Comparison of ENCODE assay signal across 2 cellular contexts in the genomic region with DNA sequence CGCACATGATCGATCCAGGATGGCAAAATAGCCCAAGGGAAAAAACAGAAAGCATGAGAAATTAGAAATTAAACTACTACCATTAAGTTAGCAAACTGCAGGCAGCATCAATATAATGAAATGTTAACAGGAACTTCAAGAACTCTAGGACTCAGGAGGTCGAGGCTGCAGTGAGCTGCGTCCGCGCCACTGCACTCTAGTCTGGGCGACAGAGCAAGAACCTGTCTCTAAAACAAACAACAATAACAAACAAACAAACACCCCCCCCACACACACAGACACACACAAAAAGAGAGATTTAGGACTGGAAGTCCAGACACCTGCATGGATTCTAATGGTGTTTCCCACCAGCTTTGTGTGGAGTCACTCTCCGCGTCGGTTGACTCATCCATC.
TF ChIP-seq lines count a peak whose summit lies in the region.

No MANE protein-coding gene starts in this region.

TF ChIP-seq in SK-N-SH, 30 proteins besides CTCF, POLR2A, EP300 and RAD21:
- TF ChIP-seq RXRA (IDR thresholded peaks at IDR 0.05; ENCODE audit: borderline replicate concordance, low read depth) = no peak
- TF ChIP-seq SIN3A (IDR thresholded peaks at IDR 0.05; ENCODE audit: borderline replicate concordance, low read depth, low read length) = no peak
- TF ChIP-seq TEAD4 (IDR thresholded peaks at IDR 0.05; ENCODE audit: borderline replicate concordance, insufficient read depth) = no peak
- TF ChIP-seq PBX3 (IDR thresholded peaks at IDR 0.05) = no peak
- TF ChIP-seq EZH2phosphoT487 (IDR thresholded peaks at IDR 0.05; ENCODE audit: borderline replicate concordance, low read depth) = no peak
- no peak for TF ChIP-seq USF2 (IDR thresholded peaks at IDR 0.05; ENCODE audit: borderline replicate concordance, low read depth, low read length)
- TF ChIP-seq GATA2 (CRISPR knock-in tag; IDR thresholded peaks at IDR 0.05) = no peak
- TF ChIP-seq CHD2 (IDR thresholded peaks at IDR 0.05; ENCODE audit: low read length, partially characterized antibody) = no peak
- TF ChIP-seq TCF12 (IDR thresholded peaks at IDR 0.05) = no peak
- TF ChIP-seq NFIC (IDR thresholded peaks at IDR 0.05; ENCODE audit: borderline replicate concordance) = no peak
- no peak for TF ChIP-seq USF1 (IDR thresholded peaks at IDR 0.05; ENCODE audit: borderline replicate concordance, low read depth)
- no peak for TF ChIP-seq NRF1 (IDR thresholded peaks at IDR 0.05; ENCODE audit: low read depth, low read length)

TF ChIP-seq in SK-N-SH treated with all-trans-retinoic acid at 6 μM for 48 hours, 23 proteins besides CTCF, POLR2A, EP300 and RAD21:
- TF ChIP-seq, protein P1, sequence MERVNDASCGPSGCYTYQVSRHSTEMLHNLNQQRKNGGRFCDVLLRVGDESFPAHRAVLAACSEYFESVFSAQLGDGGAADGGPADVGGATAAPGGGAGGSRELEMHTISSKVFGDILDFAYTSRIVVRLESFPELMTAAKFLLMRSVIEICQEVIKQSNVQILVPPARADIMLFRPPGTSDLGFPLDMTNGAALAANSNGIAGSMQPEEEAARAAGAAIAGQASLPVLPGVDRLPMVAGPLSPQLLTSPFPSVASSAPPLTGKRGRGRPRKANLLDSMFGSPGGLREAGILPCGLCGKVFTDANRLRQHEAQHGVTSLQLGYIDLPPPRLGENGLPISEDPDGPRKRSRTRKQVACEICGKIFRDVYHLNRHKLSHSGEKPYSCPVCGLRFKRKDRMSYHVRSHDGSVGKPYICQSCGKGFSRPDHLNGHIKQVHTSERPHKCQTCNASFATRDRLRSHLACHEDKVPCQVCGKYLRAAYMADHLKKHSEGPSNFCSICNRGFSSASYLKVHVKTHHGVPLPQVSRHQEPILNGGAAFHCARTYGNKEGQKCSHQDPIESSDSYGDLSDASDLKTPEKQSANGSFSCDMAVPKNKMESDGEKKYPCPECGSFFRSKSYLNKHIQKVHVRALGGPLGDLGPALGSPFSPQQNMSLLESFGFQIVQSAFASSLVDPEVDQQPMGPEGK (CRISPR knock-in tag; IDR thresholded peaks at IDR 0.05; ENCODE audit: borderline replicate concordance) = no peak
- TF ChIP-seq ZC3H10 (CRISPR knock-in tag; IDR thresholded peaks at IDR 0.05) = no peak
- TF ChIP-seq SNAI2 (CRISPR knock-in tag; IDR thresholded peaks at IDR 0.05) = no peak
- no peak for TF ChIP-seq ISL1 (CRISPR knock-in tag; IDR thresholded peaks at IDR 0.05)
